Comparison of ENCODE assay signal across 13 cellular contexts in genomic region chrX:10062352-10062751, GRCh38.
A peak's percentile ranks its signal among the peaks of the same experiment; 100 is the strongest.
DNase-seq lines count a peak whose midpoint lies in the region; ATAC-seq lines count a peak whose summit lies in the region.
"Had no signal": no experiment of that assay in that cellular context is flagged by ENCODE, and none has a peak within 500 bp of the region (broad histone marks: within the 10 kb centered on the region; RNA-seq: fewer than 3 reads in every experiment).

No MANE protein-coding gene starts in this region.

- DNase-seq in left ventricle myocardium superior (no peak), right cardiac atrium (no peak), epithelial cell of prostate (ENCODE audit: low read depth, low spot score) (no peak), posterior cingulate gyrus (no peak), NCI-H748 (lab: John Stamatoyannopoulos, UW; ENCODE audit: unreplicated experiment) (no peak), NCI-H345 (lab: John Stamatoyannopoulos, UW) (no peak)
- DNase-seq: activated gamma-delta T cell treated with Interleukin-2 at 50 U/mL for 16 hours, MG63, RPMI8226, T-helper 17 cell, tibial artery had no signal

- intact Hi-C loops in left ventricle myocardium superior (cut with micrococcal nuclease) (no loop called here), right cardiac atrium (cut with DNase I) (no loop called here), posterior cingulate gyrus (cut with DNase I) (no loop called here)

- H3K27me3 ChIP-seq in right cardiac atrium (ENCODE audit: control insufficient read depth, insufficient read depth): no peaks in the 10 kb centered on the region
- H3K27me3 ChIP-seq: MG63, tibial artery had no signal

- 55% methylated on average over 4 of the region's 4 CpGs for WGBS in right cardiac atrium

- H3K9me3 ChIP-seq in right cardiac atrium (ENCODE audit: control insufficient read depth, low read length): no peaks in the 10 kb centered on the region
- H3K9me3 ChIP-seq: MG63, tibial artery had no signal

- H3K27ac ChIP-seq in right cardiac atrium (ENCODE audit: low read length): no peak overlapping the region
- peak overlapping the region; percentile 58 for H3K27ac ChIP-seq in epithelial cell of prostate
- H3K27ac ChIP-seq: tibial artery had no signal

- H3K4me1 ChIP-seq in right cardiac atrium (ENCODE audit: control insufficient read depth, insufficient read depth, low read length): peaks cover 8% of the 10 kb centered on the region
- H3K4me1 ChIP-seq: tibial artery had no signal

- no peak overlapping the region for H3K4me3 ChIP-seq in right cardiac atrium (ENCODE audit: low read length)
- H3K4me3 ChIP-seq: MG63, tibial artery had no signal

- ATAC-seq in left ventricle myocardium superior: peak; percentile 15
- no peak for ATAC-seq in right cardiac atrium
- peak; percentile 75 for ATAC-seq in HG03066 (IDR thresholded peaks at IDR 0.05; ENCODE audit: low read depth, unreplicated experiment)
- no peak for ATAC-seq in HG03196 (IDR thresholded peaks at IDR 0.05; ENCODE audit: unreplicated experiment)
- ATAC-seq: T-helper 17 cell had no signal

Comparison
In these comparisons a context has a peak if more than half of its experiments do, and no peak if none do; other contexts are left out.
1. ATAC-seq: peak in left ventricle myocardium superior (single experiment) and HG03066 (single experiment); none in right cardiac atrium (0 of 2) and HG03196 (single experiment).